ENCODE assay signal across 8 cellular contexts in the genomic region with DNA sequence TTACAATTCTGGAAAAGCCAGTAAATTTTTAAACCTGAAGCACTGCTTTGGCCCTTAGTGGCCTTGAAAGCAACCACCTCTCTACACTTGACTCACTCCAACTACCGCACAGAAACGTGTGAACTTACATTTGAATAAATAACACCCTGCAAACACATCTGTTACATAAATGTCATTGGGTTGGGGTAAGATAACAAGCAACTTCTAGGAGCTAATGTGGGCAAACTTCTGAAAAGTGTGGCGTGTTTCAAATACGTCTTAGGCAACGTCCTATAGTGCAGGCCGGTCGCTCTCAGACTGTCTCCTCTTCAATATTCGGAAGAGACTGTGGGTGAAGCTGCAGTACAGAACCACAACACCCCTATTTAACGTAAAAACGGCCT. TPM values are rescaled to one million over a fixed set of nuclear protein-coding genes. Genes with fewer than 3 reads are reported as not detected.
A peak's percentile ranks its signal among the peaks of the same experiment; 100 is the strongest.
DNase-seq lines count a peak whose midpoint lies in the region; ATAC-seq and TF ChIP-seq lines count a peak whose summit lies in the region.

No MANE protein-coding gene starts in this region.

- H3K4me1 Mint-ChIP-seq in endothelial cell (ENCODE audit: unreplicated experiment), result peaks cover 17% of the 10 kb centered on the region

- H3K27ac Mint-ChIP-seq in endothelial cell (ENCODE audit: unreplicated experiment), result peak overlapping the region; percentile 93

- H3K36me3 ChIP-seq in Peyer's patch, result peaks cover 0 to 9% (median 0%) of the 10 kb centered on the region in 3 donors

- H3K9me3 ChIP-seq in Peyer's patch, result no peaks in the 10 kb centered on the region

- peak overlapping the region; percentile 54 to 76 (median 66) for H3K27ac ChIP-seq in Peyer's patch

- peaks cover 4% of the 10 kb centered on the region for H3K9me3 Mint-ChIP-seq in endothelial cell (ENCODE audit: unreplicated experiment)

- H3K4me3 Mint-ChIP-seq in endothelial cell (ENCODE audit: unreplicated experiment), result peak overlapping the region; percentile 99

- H3K27me3 Mint-ChIP-seq in endothelial cell (ENCODE audit: unreplicated experiment), result no peaks in the 10 kb centered on the region

- TF ChIP-seq POLR2A in Peyer's patch (IDR thresholded peaks at IDR 0.05), result no peak

- TF ChIP-seq CTCF in Peyer's patch (IDR thresholded peaks at IDR 0.05), result no peak
- no peak for TF ChIP-seq CTCF in endothelial cell (IDR thresholded peaks at IDR 0.05; ENCODE audit: unreplicated experiment)

- peaks cover 9% of the 10 kb centered on the region for H3K36me3 Mint-ChIP-seq in endothelial cell (ENCODE audit: low read depth, unreplicated experiment)

- H3K4me1 ChIP-seq in Peyer's patch, result peaks cover 0 to 21% (median 0%) of the 10 kb centered on the region in 4 donors

- no peaks in the 10 kb centered on the region for H3K27me3 ChIP-seq in Peyer's patch

- ATAC-seq in HG02840 (IDR thresholded peaks at IDR 0.05; ENCODE audit: low FRiP score, unreplicated experiment) (peak; percentile 47), GM21360 (IDR thresholded peaks at IDR 0.05; ENCODE audit: unreplicated experiment) (no peak)

- peak overlapping the region; percentile 69 to 71 (median 70) for H3K4me3 ChIP-seq in Peyer's patch

- DNase-seq in stimulated activated CD4-positive, alpha-beta T cell treated with anti-CD3 and anti-CD28 coated beads, Interleukin-4, amount 100 ng/mL, for 24 hours, result peak; percentile 11
- DNase-seq in stimulated activated CD4-positive, alpha-beta T cell treated with anti-CD3 and anti-CD28 coated beads, Interleukin-2, amount 100 ng/mL, for 24 hours, result no peak
- DNase-seq in Peyer's patch (no peak), endothelial cell (ENCODE audit: low spot score) (peak; percentile 11), myocyte (ENCODE audit: low read depth) (peak; percentile 24), NCI-H2196 treated with DMSO at 0.1 percent for 48 hours (lab: John Stamatoyannopoulos, UW; ENCODE audit: unreplicated experiment) (no peak)

RNA-seq across cellular contexts. Expression of gene ORC5, which starts 0.5 kb away (rescaled TPM):
- total RNA-seq in Peyer's patch, result 10 to 100 TPM; 10.7 to 41.2 (median 18.0) TPM
- 16.7 TPM for total RNA-seq in endothelial cell (ENCODE audit: unreplicated experiment)
- total RNA-seq in myocyte, result 18.7 and 34.4 TPM in 2 replicates
- polyA plus RNA-seq in myocyte (2012), result 13.5 TPM

Comparison
In these comparisons a context has a peak if more than half of its experiments do, and no peak if none do; other contexts are left out.
1. DNase-seq: peak in stimulated activated CD4-positive, alpha-beta T cell treated with anti-CD3 and anti-CD28 coated beads, Interleukin-4, amount 100 ng/mL, for 24 hours (single experiment), endothelial cell (single experiment) and myocyte (single experiment); none in stimulated activated CD4-positive, alpha-beta T cell treated with anti-CD3 and anti-CD28 coated beads, Interleukin-2, amount 100 ng/mL, for 24 hours (0 of 2), Peyer's patch (0 of 3) and NCI-H2196 treated with DMSO at 0.1 percent for 48 hours (single experiment).